24 cellular contexts compared by ENCODE assay signal in the genomic region with DNA sequence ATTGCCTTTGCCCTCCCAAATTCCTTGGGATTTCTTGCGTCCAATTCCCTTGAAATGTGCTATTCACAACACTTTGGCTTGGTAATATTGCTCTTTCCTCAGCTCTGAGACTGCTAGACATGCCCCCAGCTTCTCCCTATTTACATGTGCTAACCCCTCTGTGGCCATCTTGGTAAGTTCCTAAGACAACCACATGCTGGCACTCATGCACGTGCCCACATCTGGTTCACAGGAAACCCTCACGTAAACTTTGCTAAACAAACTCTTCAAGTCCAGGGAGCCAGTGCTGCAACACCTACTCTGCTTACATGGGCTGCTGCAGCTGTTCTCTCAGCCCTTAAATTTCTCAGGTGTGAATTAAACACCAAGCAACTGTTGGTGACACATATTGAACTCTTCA.
"Had no signal": no experiment of that assay in that cellular context is flagged by ENCODE, and none has a peak within 500 bp of the region (broad histone marks: within the 10 kb centered on the region; RNA-seq: fewer than 3 reads in every experiment).

No MANE protein-coding gene starts in this region.

- H3K4me1 ChIP-seq: body of pancreas, heart right ventricle, lower lobe of right lung, transverse colon had no signal

- H3K36me3 ChIP-seq: cardiac muscle cell, lower lobe of right lung, transverse colon had no signal

- H3K27ac ChIP-seq: body of pancreas, cardiac muscle cell, epithelial cell of prostate, heart right ventricle, lower lobe of right lung, sigmoid colon, transverse colon had no signal

- H3K4me2 ChIP-seq: smooth muscle cell had no signal

- FAIRE-seq: keratinocyte, urothelium cell line had no signal

- H3K27ac Mint-ChIP-seq: activated CD4-positive, alpha-beta memory T cell treated with anti-CD3 and anti-CD28 coated beads, Interleukin-2, amount 10 ng/mL, durations not matched to agents 7 days and 5 days; activated T-cell treated with anti-CD3 and anti-CD28 coated beads, Interleukin-2, amount 50 U/mL, for 72 hours; naive thymus-derived CD4-positive, alpha-beta T cell; stimulated activated naive B cell treated with anti-CD40 and anti-IgM and Interleukin-4, amounts not matched to agents 10 μg/mL and 1 μg/mL and 100 μg/mL, for 72 hours had no signal

- DNase-seq: activated CD4-positive, alpha-beta memory T cell treated with anti-CD3 and anti-CD28 coated beads, Interleukin-2, amount 10 ng/mL, durations not matched to agents 7 days and 5 days; activated CD4-positive, alpha-beta T cell treated with anti-CD3 and anti-CD28 coated beads for 48 hours; activated effector memory CD4-positive, alpha-beta T cell treated with Interleukin-2 at 50 U/mL for 16 hours; activated naive CD4-positive, alpha-beta T cell treated with anti-CD3 and anti-CD28 coated beads, Interleukin-2, amount 50 U/mL, for 16 hours; activated T-cell treated with anti-CD3 and anti-CD28 coated beads, Interleukin-2, amount 50 U/mL, for 72 hours; anterior cingulate cortex; body of pancreas; foreskin fibroblast; heart right ventricle; lower lobe of right lung; naive thymus-derived CD4-positive, alpha-beta T cell; retina; sigmoid colon; stimulated activated CD4-positive, alpha-beta T cell treated with anti-CD3 and anti-CD28 coated beads, Interleukin-15, amount 100 ng/mL, for 24 hours; stimulated activated CD8-positive, alpha-beta memory T cell treated with anti-CD3 and anti-CD28 coated beads, Interleukin-4, amount 100 ng/mL, for 48 hours; stimulated activated naive B cell treated with anti-CD40 and anti-IgM and Interleukin-4, amounts not matched to agents 10 μg/mL and 1 μg/mL and 100 μg/mL, for 72 hours; transverse colon had no signal

- H3K27me3 Mint-ChIP-seq: activated CD4-positive, alpha-beta memory T cell treated with anti-CD3 and anti-CD28 coated beads, Interleukin-2, amount 10 ng/mL, durations not matched to agents 7 days and 5 days had no signal

- H3K9me3 ChIP-seq: body of pancreas, lower lobe of right lung, sigmoid colon, transverse colon had no signal

- H3K4me1 Mint-ChIP-seq: activated CD4-positive, alpha-beta memory T cell treated with anti-CD3 and anti-CD28 coated beads, Interleukin-2, amount 10 ng/mL, durations not matched to agents 7 days and 5 days; naive thymus-derived CD4-positive, alpha-beta T cell; neural crest cell; stimulated activated naive B cell treated with anti-CD40 and anti-IgM and Interleukin-4, amounts not matched to agents 10 μg/mL and 1 μg/mL and 100 μg/mL, for 72 hours had no signal

- H3K36me3 Mint-ChIP-seq: naive thymus-derived CD4-positive, alpha-beta T cell; stimulated activated naive B cell treated with anti-CD40 and anti-IgM and Interleukin-4, amounts not matched to agents 10 μg/mL and 1 μg/mL and 100 μg/mL, for 72 hours had no signal

- H3K4me3 Mint-ChIP-seq: activated CD4-positive, alpha-beta memory T cell treated with anti-CD3 and anti-CD28 coated beads, Interleukin-2, amount 10 ng/mL, durations not matched to agents 7 days and 5 days; activated T-cell treated with anti-CD3 and anti-CD28 coated beads, Interleukin-2, amount 50 U/mL, for 72 hours; naive thymus-derived CD4-positive, alpha-beta T cell; neural crest cell; stimulated activated naive B cell treated with anti-CD40 and anti-IgM and Interleukin-4, amounts not matched to agents 10 μg/mL and 1 μg/mL and 100 μg/mL, for 72 hours had no signal

- H3K4me3 ChIP-seq: body of pancreas, cardiac muscle cell, heart right ventricle, lower lobe of right lung, sigmoid colon, smooth muscle cell, transverse colon had no signal

- ATAC-seq: activated T-cell treated with anti-CD3 and anti-CD28 coated beads, Interleukin-2, amount 50 U/mL, for 72 hours; body of pancreas; heart right ventricle; left lobe of liver; lower lobe of right lung; naive thymus-derived CD4-positive, alpha-beta T cell; stimulated activated naive B cell treated with anti-CD40 and anti-IgM and Interleukin-4, amounts not matched to agents 10 μg/mL and 1 μg/mL and 100 μg/mL, for 72 hours had no signal

- H3K9me3 Mint-ChIP-seq: activated CD4-positive, alpha-beta memory T cell treated with anti-CD3 and anti-CD28 coated beads, Interleukin-2, amount 10 ng/mL, durations not matched to agents 7 days and 5 days had no signal

- H3K27me3 ChIP-seq: body of pancreas, cardiac muscle cell, heart right ventricle, sigmoid colon, transverse colon had no signal
